10 cellular contexts compared by ENCODE assay signal in the genomic region with DNA sequence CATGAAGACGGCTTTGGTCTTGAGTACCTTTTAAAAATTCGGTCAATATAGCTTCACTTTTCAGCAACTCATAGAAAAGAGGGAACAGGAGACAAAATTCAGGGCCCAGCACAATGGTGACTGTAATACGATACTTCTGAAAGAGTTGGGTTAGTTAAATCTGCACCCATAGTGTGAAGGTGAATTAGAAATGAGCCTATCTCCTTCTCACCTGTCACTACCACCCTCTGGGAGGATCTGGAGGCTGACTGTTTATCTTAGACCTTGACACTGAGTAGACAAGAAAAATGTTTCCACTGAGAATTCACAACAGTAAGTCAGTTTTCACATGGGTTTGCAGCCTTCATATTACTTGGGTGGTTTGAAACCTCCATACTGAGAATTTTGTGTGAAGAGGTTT. TPM values are rescaled to one million over a fixed set of nuclear protein-coding genes. Genes with fewer than 3 reads are reported as not detected.
"Had no signal": no experiment of that assay in that cellular context is flagged by ENCODE, and none has a peak within 500 bp of the region (broad histone marks: within the 10 kb centered on the region; RNA-seq: fewer than 3 reads in every experiment).

No MANE protein-coding gene starts in this region.

- H3K36me3 ChIP-seq: HAP-1 had no signal

- H3K4me1 ChIP-seq: HAP-1 had no signal

- H3K27ac ChIP-seq: HL-60 had no signal

- H3K4me1 Mint-ChIP-seq: IgD-negative memory B cell had no signal

- H3K9me3 ChIP-seq: HAP-1 had no signal

- H3K4me3 ChIP-seq: HAP-1 had no signal

- DNase-seq: GOT3, H7, HFFc6 had no signal

- H3K4me3 Mint-ChIP-seq: HFFc6, IgD-negative memory B cell had no signal

- H3K27ac Mint-ChIP-seq: HFFc6, IgD-negative memory B cell had no signal

- H3K36me3 Mint-ChIP-seq: IgD-negative memory B cell had no signal

- ATAC-seq: HCT116, HepG2 had no signal

RNA-seq across cellular contexts. Expression of a gene that starts 57.9 kb away (rescaled TPM):
- total RNA-seq: H4, H7, HepG2, HFFc6, HT1080 had no signal
- polyA plus RNA-seq: HepG2, IgD-negative memory B cell had no signal
